In the genomic region with DNA sequence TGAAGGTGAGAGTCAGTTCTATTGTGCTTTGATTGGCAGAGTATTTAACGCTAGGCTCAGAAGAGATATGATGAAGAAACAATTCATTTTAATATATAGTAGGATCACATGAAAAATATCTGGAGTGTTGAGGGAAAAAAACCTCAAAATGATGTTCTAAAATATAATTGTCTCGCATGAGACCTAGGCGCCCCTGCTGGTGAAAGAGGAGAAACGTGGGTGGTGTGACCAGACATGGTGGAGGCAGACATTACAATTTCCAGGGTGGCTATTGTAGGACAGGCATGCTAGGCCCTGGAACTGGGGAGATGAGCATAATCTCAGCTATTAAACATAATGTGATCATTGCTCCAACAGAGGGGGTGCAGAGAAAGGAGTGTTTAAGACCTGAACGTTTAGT, we compare ENCODE assay signal across 18 cellular contexts.
A peak's percentile ranks its signal among the peaks of the same experiment; 100 is the strongest.
DNase-seq lines count a peak whose midpoint lies in the region; TF ChIP-seq lines count a peak whose summit lies in the region.
"Had no signal": no experiment of that assay in that cellular context is flagged by ENCODE, and none has a peak within 500 bp of the region (broad histone marks: within the 10 kb centered on the region; RNA-seq: fewer than 3 reads in every experiment).

No MANE protein-coding gene starts in this region.

- H3K27me3 Mint-ChIP-seq in activated CD4-positive, alpha-beta T cell treated with anti-CD3 and anti-CD28 coated beads, Interleukin-2, amount 10 ng/mL, durations not matched to agents 24 days and 14 days: no peaks in the 10 kb centered on the region
- no peaks in the 10 kb centered on the region for H3K27me3 Mint-ChIP-seq in chondrocyte (ENCODE audit: low read depth)
- peaks cover 2% of the 10 kb centered on the region for H3K27me3 Mint-ChIP-seq in neural progenitor cell (ENCODE audit: insufficient read depth, low read depth)
- H3K27me3 Mint-ChIP-seq: CD8-positive, alpha-beta memory T cell; stimulated activated memory B cell treated with anti-CD40 and anti-IgM and Interleukin-4, amounts not matched to agents 10 μg/mL and 1 μg/mL and 100 μg/mL, for 72 hours had no signal

- TF ChIP-seq POLR2A in NB4 (IDR thresholded peaks at IDR 0.05; ENCODE audit: extremely low read depth, insufficient read length): no peak

- no peaks in the 10 kb centered on the region for H3F3A ChIP-seq in neural progenitor cell (ENCODE audit: low read depth)

- no peaks in the 10 kb centered on the region for H3K79me2 ChIP-seq in neural progenitor cell (ENCODE audit: low read depth)

- H3K4me1 Mint-ChIP-seq in activated CD4-positive, alpha-beta T cell treated with anti-CD3 and anti-CD28 coated beads, Interleukin-2, amount 10 ng/mL, durations not matched to agents 24 days and 14 days: no peaks in the 10 kb centered on the region
- H3K4me1 Mint-ChIP-seq in chondrocyte (ENCODE audit: low read depth) (no peaks in the 10 kb centered on the region), neural progenitor cell (peaks cover 23% of the 10 kb centered on the region)
- H3K4me1 Mint-ChIP-seq: CD8-positive, alpha-beta memory T cell; stimulated activated memory B cell treated with anti-CD40 and anti-IgM and Interleukin-4, amounts not matched to agents 10 μg/mL and 1 μg/mL and 100 μg/mL, for 72 hours had no signal

- H2AFZ ChIP-seq in neural progenitor cell (replicated peaks): no peak overlapping the region

- H3K4me2 ChIP-seq in neural progenitor cell: no peak overlapping the region

- no peak overlapping the region for H3K4me3 Mint-ChIP-seq in activated CD4-positive, alpha-beta T cell treated with anti-CD3 and anti-CD28 coated beads, Interleukin-2, amount 10 ng/mL, durations not matched to agents 24 days and 14 days
- H3K4me3 Mint-ChIP-seq in chondrocyte (ENCODE audit: unreplicated experiment) (no peak overlapping the region), neural progenitor cell (no peak overlapping the region)
- H3K4me3 Mint-ChIP-seq: CD8-positive, alpha-beta memory T cell; stimulated activated memory B cell treated with anti-CD40 and anti-IgM and Interleukin-4, amounts not matched to agents 10 μg/mL and 1 μg/mL and 100 μg/mL, for 72 hours; T-helper 1 cell treated with Interleukin-12 subunit alpha and Interleukin-12 subunit beta and Interleukin-4 antibody, amounts not matched to agents 30 μg/mL and 1 μg/mL, for 36 hours; WTC11 had no signal

- H3K9ac ChIP-seq in neural progenitor cell: no peak overlapping the region

- H3K4me3 ChIP-seq in NB4 (ENCODE audit: low read depth, low read length) (no peak overlapping the region), neural progenitor cell (no peak overlapping the region)
- H3K4me3 ChIP-seq: ascending aorta, right lobe of liver had no signal

- peaks cover 13% of the 10 kb centered on the region for H3K4me1 ChIP-seq in neural progenitor cell
- H3K4me1 ChIP-seq: ascending aorta, right lobe of liver had no signal

- H3K9me3 Mint-ChIP-seq in activated CD4-positive, alpha-beta T cell treated with anti-CD3 and anti-CD28 coated beads, Interleukin-2, amount 10 ng/mL, durations not matched to agents 24 days and 14 days: no peaks in the 10 kb centered on the region
- H3K9me3 Mint-ChIP-seq in chondrocyte (ENCODE audit: low read depth): peaks cover 7% of the 10 kb centered on the region
- H3K9me3 Mint-ChIP-seq in neural progenitor cell: no peaks in the 10 kb centered on the region
- H3K9me3 Mint-ChIP-seq: stimulated activated memory B cell treated with anti-CD40 and anti-IgM and Interleukin-4, amounts not matched to agents 10 μg/mL and 1 μg/mL and 100 μg/mL, for 72 hours; T-helper 1 cell treated with Interleukin-12 subunit alpha and Interleukin-12 subunit beta and Interleukin-4 antibody, amounts not matched to agents 30 μg/mL and 1 μg/mL, for 36 hours had no signal

- no peaks in the 10 kb centered on the region for H3K9me3 ChIP-seq in neural progenitor cell (ENCODE audit: low read depth)
- H3K9me3 ChIP-seq: ascending aorta, right lobe of liver had no signal

- peak; percentile 8 for DNase-seq in activated CD4-positive, alpha-beta T cell treated with anti-CD3 and anti-CD28 coated beads, Interleukin-2, amount 10 ng/mL, durations not matched to agents 24 days and 14 days
- DNase-seq in activated CD4-positive, alpha-beta T cell treated with anti-CD3 and anti-CD28 coated beads, Interleukin-2, amount 50 U/mL, for 1 hour: no peak
- DNase-seq in NB4 (ENCODE audit: low read depth) (peak; percentile 10), chondrocyte (ENCODE audit: low spot score) (no peak), neural progenitor cell (ENCODE audit: low spot score) (no peak), AML-193 (lab: John Stamatoyannopoulos, UW) (no peak), DMS79 (lab: John Stamatoyannopoulos, UW) (no peak)
- no peak for DNase-seq in activated naive CD4-positive, alpha-beta T cell treated with Interleukin-2 at 50 U/mL for 16 hours
- DNase-seq: activated naive CD4-positive, alpha-beta T cell treated with anti-CD3 and anti-CD28 coated beads, Interleukin-2, amount 50 U/mL, for 16 hours; activated T-cell treated with anti-CD3 and anti-CD28 coated beads, Interleukin-2, amount 50 U/mL, for 48 hours; CD8-positive, alpha-beta memory T cell; GOT3; NCI-H187 treated with DMSO at 0.1 percent for 48 hours; right lobe of liver had no signal

- no peaks in the 10 kb centered on the region for H4K20me1 ChIP-seq in neural progenitor cell (ENCODE audit: low read depth)

- H3K27ac ChIP-seq in neural progenitor cell: no peak overlapping the region
- H3K27ac ChIP-seq: ascending aorta, right lobe of liver had no signal

- H3K27me3 ChIP-seq in neural progenitor cell: no peaks in the 10 kb centered on the region
- H3K27me3 ChIP-seq: ascending aorta, right lobe of liver had no signal

- TF ChIP-seq CTCF in NB4 (IDR thresholded peaks at IDR 0.05; ENCODE audit: low read depth, low read length) (peak; percentile 35), chondrocyte (IDR thresholded peaks at IDR 0.05) (peak; percentile 40), neural progenitor cell (IDR thresholded peaks at IDR 0.05) (peak; percentile 30)

- no peaks in the 10 kb centered on the region for H3K36me3 Mint-ChIP-seq in activated CD4-positive, alpha-beta T cell treated with anti-CD3 and anti-CD28 coated beads, Interleukin-2, amount 10 ng/mL, durations not matched to agents 24 days and 14 days (ENCODE audit: low read depth)
- H3K36me3 Mint-ChIP-seq in chondrocyte (ENCODE audit: low read depth): no peaks in the 10 kb centered on the region
- H3K36me3 Mint-ChIP-seq in neural progenitor cell: no peaks in the 10 kb centered on the region
- H3K36me3 Mint-ChIP-seq: CD8-positive, alpha-beta memory T cell; stimulated activated memory B cell treated with anti-CD40 and anti-IgM and Interleukin-4, amounts not matched to agents 10 μg/mL and 1 μg/mL and 100 μg/mL, for 72 hours had no signal

- no peak overlapping the region for H3K27ac Mint-ChIP-seq in activated CD4-positive, alpha-beta T cell treated with anti-CD3 and anti-CD28 coated beads, Interleukin-2, amount 10 ng/mL, durations not matched to agents 24 days and 14 days
- H3K27ac Mint-ChIP-seq in chondrocyte (ENCODE audit: unreplicated experiment) (no peak overlapping the region), neural progenitor cell (no peak overlapping the region)
- H3K27ac Mint-ChIP-seq: CD8-positive, alpha-beta memory T cell; stimulated activated memory B cell treated with anti-CD40 and anti-IgM and Interleukin-4, amounts not matched to agents 10 μg/mL and 1 μg/mL and 100 μg/mL, for 72 hours; T-helper 1 cell treated with Interleukin-12 subunit alpha and Interleukin-12 subunit beta and Interleukin-4 antibody, amounts not matched to agents 30 μg/mL and 1 μg/mL, for 36 hours; WTC11 had no signal

- intact Hi-C loops in activated CD4-positive, alpha-beta T cell treated with anti-CD3 and anti-CD28 coated beads, Interleukin-2, amount 10 ng/mL, durations not matched to agents 24 days and 14 days (cut with micrococcal nuclease): no loop called here

- no peaks in the 10 kb centered on the region for H3K36me3 ChIP-seq in neural progenitor cell
- H3K36me3 ChIP-seq: ascending aorta, right lobe of liver had no signal

Comparison
In these comparisons a context has a peak if more than half of its experiments do, and no peak if none do; other contexts are left out.
1. DNase-seq: peak in activated CD4-positive, alpha-beta T cell treated with anti-CD3 and anti-CD28 coated beads, Interleukin-2, amount 10 ng/mL, durations not matched to agents 24 days and 14 days (single experiment) and NB4 (single experiment); none in activated CD4-positive, alpha-beta T cell treated with anti-CD3 and anti-CD28 coated beads, Interleukin-2, amount 50 U/mL, for 1 hour (single experiment), chondrocyte (single experiment), neural progenitor cell (single experiment), activated naive CD4-positive, alpha-beta T cell treated with Interleukin-2 at 50 U/mL for 16 hours (single experiment), AML-193 (0 of 2) and DMS79 (single experiment).
2. Peak in every context shown above with its lines, with median percentiles within 50 percentile points of each other: CTCF ChIP-seq.